1 cellular context compared by ENCODE assay signal in the genomic region with DNA sequence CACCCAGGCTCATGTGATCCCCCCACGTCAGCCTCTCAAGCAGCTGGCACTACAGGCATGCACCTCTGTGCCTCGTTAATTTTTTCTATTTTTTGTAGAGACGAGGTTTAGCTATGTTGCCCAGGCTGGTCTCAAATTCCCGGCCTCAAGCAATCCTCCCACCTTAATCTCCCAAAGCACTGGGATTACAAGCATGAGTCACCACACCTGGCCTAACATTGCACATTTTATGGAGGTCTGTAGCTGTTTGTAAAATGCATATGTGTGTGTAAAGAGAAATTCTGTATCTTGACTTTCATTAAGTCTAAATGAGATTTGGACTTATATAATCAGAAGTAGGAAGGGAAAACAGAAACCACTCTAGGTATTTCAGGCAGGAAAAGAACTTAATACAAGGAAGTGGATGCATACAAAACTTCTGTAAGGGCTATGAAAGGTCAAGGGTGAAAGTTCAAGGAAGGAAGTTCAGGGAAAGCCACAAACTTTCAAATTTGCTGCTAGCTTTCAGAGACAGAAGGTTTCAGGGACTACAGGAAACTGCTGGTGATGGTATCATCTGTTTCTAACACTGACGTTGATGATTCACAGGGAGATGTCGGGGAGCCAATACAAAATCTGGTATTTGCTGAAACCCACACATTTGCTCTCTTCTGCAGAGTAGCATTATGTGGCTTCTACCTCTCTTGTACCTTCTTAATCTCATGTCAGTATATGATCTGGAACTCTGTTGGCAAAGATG.
TF ChIP-seq lines count a peak whose summit lies in the region.

No MANE protein-coding gene starts in this region.

TF ChIP-seq in K562, 482 proteins besides CTCF, POLR2A, EP300 and RAD21 (continued from another document and continues in another):
- TF ChIP-seq, protein P1, sequence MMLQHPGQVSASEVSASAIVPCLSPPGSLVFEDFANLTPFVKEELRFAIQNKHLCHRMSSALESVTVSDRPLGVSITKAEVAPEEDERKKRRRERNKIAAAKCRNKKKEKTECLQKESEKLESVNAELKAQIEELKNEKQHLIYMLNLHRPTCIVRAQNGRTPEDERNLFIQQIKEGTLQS (IDR thresholded peaks at IDR 0.05) = peak; percentile 73
- TF ChIP-seq, protein P1 (CRISPR knock-in tag; conservative IDR thresholded peaks at IDR 0.05) = no peak
- TF ChIP-seq SIRT6 (IDR thresholded peaks at IDR 0.05; ENCODE audit: low read depth, low read length) (no peak), ZFP30 (CRISPR knock-in tag; IDR thresholded peaks at IDR 0.05; ENCODE audit: borderline replicate concordance) (no peak), CBX8 (IDR thresholded peaks at IDR 0.05; ENCODE audit: borderline replicate concordance, extremely low read depth, low read depth, low read length, poor library complexity, severe bottlenecking) (no peak), PTRF (tag; IDR thresholded peaks at IDR 0.05) (peak; percentile 59), CBX3 (IDR thresholded peaks at IDR 0.05; ENCODE audit: borderline replicate concordance in 1 of 2, low read length in 2 of 2) (no peak), C11orf30 (IDR thresholded peaks at IDR 0.05; ENCODE audit: low read depth) (no peak), ZNF197 (CRISPR knock-in tag; IDR thresholded peaks at IDR 0.05; ENCODE audit: low read depth) (0 out of 2 replicates have a peak, but pooled peaks have one; percentile 8), MYBL2 (IDR thresholded peaks at IDR 0.05; ENCODE audit: low read depth) (0 out of 2 replicates have a peak, but pooled peaks have one; percentile 13), MYBL2 (CRISPR knock-in tag; IDR thresholded peaks at IDR 0.05; ENCODE audit: borderline replicate concordance) (no peak), MED1 (CRISPR knock-in tag; IDR thresholded peaks at IDR 0.05; ENCODE audit: borderline replicate concordance) (no peak), DPF2 (IDR thresholded peaks at IDR 0.05) (peak; percentile 74), KDM5B (IDR thresholded peaks at IDR 0.05; ENCODE audit: insufficient replicate concordance, low read depth, low read length) (no peak), ZNF239 (CRISPR knock-in tag; IDR thresholded peaks at IDR 0.05) (peak; percentile 40; the same call in 1 of the 2 replicates), ZNF184 (CRISPR knock-in tag; IDR thresholded peaks at IDR 0.05) (no peak), SP2 (IDR thresholded peaks at IDR 0.05; ENCODE audit: extremely low read depth, low read depth, low read length, poor library complexity, severe bottlenecking) (no peak), ETS2 (tag; IDR thresholded peaks at IDR 0.05; ENCODE audit: borderline replicate concordance, poor library complexity, severe bottlenecking) (no peak), EP400 (IDR thresholded peaks at IDR 0.05) (0 out of 2 replicates have a peak, but pooled peaks have one; percentile 4), ZNF79 (CRISPR knock-in tag; IDR thresholded peaks at IDR 0.05; ENCODE audit: low read depth) (no peak), FOXK2 (conservative IDR thresholded peaks at IDR 0.05 in 1 of 2, IDR thresholded peaks at IDR 0.05 in 1 of 2; ENCODE audit: low read depth in 2 of 2) (no peak), ZKSCAN8 (CRISPR knock-in tag; IDR thresholded peaks at IDR 0.05) (0 out of 2 replicates have a peak, but pooled peaks have one; percentile 18), ZNF699 (CRISPR knock-in tag; IDR thresholded peaks at IDR 0.05; ENCODE audit: insufficient replicate concordance) (no peak), MECOM (CRISPR knock-in tag; IDR thresholded peaks at IDR 0.05) (no peak), RBM14 (IDR thresholded peaks at IDR 0.05; ENCODE audit: borderline replicate concordance, insufficient read depth, low read depth, low read length) (no peak), ZNF175 (CRISPR knock-in tag; IDR thresholded peaks at IDR 0.05; ENCODE audit: low read depth) (peak; percentile 84), HNRNPLL (IDR thresholded peaks at IDR 0.05; ENCODE audit: low read depth, low read length, poor library complexity, severe bottlenecking) (no peak), ZFX (CRISPR knock-in tag; IDR thresholded peaks at IDR 0.05) (no peak), NR2C2 (CRISPR knock-in tag; IDR thresholded peaks at IDR 0.05) (peak; percentile 92), NR2C2 (tag; IDR thresholded peaks at IDR 0.05) (peak; percentile 99), POLR3G (IDR thresholded peaks at IDR 0.05; ENCODE audit: extremely low read depth, insufficient read length, insufficient replicate concordance) (no peak)
- TF ChIP-seq, protein P2, sequence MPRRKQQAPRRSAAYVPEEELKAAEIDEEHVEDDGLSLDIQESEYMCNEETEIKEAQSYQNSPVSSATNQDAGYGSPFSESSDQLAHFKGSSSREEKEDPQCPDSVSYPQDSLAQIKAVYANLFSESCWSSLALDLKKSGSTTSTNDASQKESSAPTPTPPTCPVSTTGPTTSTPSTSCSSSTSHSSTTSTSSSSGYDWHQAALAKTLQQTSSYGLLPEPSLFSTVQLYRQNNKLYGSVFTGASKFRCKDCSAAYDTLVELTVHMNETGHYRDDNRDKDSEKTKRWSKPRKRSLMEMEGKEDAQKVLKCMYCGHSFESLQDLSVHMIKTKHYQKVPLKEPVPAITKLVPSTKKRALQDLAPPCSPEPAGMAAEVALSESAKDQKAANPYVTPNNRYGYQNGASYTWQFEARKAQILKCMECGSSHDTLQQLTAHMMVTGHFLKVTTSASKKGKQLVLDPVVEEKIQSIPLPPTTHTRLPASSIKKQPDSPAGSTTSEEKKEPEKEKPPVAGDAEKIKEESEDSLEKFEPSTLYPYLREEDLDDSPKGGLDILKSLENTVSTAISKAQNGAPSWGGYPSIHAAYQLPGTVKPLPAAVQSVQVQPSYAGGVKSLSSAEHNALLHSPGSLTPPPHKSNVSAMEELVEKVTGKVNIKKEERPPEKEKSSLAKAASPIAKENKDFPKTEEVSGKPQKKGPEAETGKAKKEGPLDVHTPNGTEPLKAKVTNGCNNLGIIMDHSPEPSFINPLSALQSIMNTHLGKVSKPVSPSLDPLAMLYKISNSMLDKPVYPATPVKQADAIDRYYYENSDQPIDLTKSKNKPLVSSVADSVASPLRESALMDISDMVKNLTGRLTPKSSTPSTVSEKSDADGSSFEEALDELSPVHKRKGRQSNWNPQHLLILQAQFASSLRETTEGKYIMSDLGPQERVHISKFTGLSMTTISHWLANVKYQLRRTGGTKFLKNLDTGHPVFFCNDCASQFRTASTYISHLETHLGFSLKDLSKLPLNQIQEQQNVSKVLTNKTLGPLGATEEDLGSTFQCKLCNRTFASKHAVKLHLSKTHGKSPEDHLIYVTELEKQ (CRISPR knock-in tag; IDR thresholded peaks at IDR 0.05) = peak; percentile 62; the same call in 1 of the 2 replicates
- TF ChIP-seq, protein P3, sequence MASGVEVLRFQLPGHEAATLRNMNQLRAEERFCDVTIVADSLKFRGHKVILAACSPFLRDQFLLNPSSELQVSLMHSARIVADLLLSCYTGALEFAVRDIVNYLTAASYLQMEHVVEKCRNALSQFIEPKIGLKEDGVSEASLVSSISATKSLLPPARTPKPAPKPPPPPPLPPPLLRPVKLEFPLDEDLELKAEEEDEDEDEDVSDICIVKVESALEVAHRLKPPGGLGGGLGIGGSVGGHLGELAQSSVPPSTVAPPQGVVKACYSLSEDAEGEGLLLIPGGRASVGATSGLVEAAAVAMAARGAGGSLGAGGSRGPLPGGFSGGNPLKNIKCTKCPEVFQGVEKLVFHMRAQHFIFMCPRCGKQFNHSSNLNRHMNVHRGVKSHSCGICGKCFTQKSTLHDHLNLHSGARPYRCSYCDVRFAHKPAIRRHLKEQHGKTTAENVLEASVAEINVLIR (CRISPR knock-in tag; IDR thresholded peaks at IDR 0.05) = no peak
- TF ChIP-seq, protein P4, sequence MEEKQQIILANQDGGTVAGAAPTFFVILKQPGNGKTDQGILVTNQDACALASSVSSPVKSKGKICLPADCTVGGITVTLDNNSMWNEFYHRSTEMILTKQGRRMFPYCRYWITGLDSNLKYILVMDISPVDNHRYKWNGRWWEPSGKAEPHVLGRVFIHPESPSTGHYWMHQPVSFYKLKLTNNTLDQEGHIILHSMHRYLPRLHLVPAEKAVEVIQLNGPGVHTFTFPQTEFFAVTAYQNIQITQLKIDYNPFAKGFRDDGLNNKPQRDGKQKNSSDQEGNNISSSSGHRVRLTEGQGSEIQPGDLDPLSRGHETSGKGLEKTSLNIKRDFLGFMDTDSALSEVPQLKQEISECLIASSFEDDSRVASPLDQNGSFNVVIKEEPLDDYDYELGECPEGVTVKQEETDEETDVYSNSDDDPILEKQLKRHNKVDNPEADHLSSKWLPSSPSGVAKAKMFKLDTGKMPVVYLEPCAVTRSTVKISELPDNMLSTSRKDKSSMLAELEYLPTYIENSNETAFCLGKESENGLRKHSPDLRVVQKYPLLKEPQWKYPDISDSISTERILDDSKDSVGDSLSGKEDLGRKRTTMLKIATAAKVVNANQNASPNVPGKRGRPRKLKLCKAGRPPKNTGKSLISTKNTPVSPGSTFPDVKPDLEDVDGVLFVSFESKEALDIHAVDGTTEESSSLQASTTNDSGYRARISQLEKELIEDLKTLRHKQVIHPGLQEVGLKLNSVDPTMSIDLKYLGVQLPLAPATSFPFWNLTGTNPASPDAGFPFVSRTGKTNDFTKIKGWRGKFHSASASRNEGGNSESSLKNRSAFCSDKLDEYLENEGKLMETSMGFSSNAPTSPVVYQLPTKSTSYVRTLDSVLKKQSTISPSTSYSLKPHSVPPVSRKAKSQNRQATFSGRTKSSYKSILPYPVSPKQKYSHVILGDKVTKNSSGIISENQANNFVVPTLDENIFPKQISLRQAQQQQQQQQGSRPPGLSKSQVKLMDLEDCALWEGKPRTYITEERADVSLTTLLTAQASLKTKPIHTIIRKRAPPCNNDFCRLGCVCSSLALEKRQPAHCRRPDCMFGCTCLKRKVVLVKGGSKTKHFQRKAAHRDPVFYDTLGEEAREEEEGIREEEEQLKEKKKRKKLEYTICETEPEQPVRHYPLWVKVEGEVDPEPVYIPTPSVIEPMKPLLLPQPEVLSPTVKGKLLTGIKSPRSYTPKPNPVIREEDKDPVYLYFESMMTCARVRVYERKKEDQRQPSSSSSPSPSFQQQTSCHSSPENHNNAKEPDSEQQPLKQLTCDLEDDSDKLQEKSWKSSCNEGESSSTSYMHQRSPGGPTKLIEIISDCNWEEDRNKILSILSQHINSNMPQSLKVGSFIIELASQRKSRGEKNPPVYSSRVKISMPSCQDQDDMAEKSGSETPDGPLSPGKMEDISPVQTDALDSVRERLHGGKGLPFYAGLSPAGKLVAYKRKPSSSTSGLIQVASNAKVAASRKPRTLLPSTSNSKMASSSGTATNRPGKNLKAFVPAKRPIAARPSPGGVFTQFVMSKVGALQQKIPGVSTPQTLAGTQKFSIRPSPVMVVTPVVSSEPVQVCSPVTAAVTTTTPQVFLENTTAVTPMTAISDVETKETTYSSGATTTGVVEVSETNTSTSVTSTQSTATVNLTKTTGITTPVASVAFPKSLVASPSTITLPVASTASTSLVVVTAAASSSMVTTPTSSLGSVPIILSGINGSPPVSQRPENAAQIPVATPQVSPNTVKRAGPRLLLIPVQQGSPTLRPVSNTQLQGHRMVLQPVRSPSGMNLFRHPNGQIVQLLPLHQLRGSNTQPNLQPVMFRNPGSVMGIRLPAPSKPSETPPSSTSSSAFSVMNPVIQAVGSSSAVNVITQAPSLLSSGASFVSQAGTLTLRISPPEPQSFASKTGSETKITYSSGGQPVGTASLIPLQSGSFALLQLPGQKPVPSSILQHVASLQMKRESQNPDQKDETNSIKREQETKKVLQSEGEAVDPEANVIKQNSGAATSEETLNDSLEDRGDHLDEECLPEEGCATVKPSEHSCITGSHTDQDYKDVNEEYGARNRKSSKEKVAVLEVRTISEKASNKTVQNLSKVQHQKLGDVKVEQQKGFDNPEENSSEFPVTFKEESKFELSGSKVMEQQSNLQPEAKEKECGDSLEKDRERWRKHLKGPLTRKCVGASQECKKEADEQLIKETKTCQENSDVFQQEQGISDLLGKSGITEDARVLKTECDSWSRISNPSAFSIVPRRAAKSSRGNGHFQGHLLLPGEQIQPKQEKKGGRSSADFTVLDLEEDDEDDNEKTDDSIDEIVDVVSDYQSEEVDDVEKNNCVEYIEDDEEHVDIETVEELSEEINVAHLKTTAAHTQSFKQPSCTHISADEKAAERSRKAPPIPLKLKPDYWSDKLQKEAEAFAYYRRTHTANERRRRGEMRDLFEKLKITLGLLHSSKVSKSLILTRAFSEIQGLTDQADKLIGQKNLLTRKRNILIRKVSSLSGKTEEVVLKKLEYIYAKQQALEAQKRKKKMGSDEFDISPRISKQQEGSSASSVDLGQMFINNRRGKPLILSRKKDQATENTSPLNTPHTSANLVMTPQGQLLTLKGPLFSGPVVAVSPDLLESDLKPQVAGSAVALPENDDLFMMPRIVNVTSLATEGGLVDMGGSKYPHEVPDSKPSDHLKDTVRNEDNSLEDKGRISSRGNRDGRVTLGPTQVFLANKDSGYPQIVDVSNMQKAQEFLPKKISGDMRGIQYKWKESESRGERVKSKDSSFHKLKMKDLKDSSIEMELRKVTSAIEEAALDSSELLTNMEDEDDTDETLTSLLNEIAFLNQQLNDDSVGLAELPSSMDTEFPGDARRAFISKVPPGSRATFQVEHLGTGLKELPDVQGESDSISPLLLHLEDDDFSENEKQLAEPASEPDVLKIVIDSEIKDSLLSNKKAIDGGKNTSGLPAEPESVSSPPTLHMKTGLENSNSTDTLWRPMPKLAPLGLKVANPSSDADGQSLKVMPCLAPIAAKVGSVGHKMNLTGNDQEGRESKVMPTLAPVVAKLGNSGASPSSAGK (IDR thresholded peaks at IDR 0.05) = no peak; the same call in 1 of the 2 replicates
- TF ChIP-seq, protein P5, sequence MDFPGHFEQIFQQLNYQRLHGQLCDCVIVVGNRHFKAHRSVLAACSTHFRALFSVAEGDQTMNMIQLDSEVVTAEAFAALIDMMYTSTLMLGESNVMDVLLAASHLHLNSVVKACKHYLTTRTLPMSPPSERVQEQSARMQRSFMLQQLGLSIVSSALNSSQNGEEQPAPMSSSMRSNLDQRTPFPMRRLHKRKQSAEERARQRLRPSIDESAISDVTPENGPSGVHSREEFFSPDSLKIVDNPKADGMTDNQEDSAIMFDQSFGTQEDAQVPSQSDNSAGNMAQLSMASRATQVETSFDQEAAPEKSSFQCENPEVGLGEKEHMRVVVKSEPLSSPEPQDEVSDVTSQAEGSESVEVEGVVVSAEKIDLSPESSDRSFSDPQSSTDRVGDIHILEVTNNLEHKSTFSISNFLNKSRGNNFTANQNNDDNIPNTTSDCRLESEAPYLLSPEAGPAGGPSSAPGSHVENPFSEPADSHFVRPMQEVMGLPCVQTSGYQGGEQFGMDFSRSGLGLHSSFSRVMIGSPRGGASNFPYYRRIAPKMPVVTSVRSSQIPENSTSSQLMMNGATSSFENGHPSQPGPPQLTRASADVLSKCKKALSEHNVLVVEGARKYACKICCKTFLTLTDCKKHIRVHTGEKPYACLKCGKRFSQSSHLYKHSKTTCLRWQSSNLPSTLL (IDR thresholded peaks at IDR 0.05) = no peak
- TF ChIP-seq, protein P6, sequence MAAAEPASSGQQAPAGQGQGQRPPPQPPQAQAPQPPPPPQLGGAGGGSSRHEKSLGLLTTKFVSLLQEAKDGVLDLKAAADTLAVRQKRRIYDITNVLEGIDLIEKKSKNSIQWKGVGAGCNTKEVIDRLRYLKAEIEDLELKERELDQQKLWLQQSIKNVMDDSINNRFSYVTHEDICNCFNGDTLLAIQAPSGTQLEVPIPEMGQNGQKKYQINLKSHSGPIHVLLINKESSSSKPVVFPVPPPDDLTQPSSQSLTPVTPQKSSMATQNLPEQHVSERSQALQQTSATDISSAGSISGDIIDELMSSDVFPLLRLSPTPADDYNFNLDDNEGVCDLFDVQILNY (CRISPR knock-in tag; IDR thresholded peaks at IDR 0.05) = no peak
